Comparison of ENCODE assay signal across 8 cellular contexts in the genomic region with DNA sequence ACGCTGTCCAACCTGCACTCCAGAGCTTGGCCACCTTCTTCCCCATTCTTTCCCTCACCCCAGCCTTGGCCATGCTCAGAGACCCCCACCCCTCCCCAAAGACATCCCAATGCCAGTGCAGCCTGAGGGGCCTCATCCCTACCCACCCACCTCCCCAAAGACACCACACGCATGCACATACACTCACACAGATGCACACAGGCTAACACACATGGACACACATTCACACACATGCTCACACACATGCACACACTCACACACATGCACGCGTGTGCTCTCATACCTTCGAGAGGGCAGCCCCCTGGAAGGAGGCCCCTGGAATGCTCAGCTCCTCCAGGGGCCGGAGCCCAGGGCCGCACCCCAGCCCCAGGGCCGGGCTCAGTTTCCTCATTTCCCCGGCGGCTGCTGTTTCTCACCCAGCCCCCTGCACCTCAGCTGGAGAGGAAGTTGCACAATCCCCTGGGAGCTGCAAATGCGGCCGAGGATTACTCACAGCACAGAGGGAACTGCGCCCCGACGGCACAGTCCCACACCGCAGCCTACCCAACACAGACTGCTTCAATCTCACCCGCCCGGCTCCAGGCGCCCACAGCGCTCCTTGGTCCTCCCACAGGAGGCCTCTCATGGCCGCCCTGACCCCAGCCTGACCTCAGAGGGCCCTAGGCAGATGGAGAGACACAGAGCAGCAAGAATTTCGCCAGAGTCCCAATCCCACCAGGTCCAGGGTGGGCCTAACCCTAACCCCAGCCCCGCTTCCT.
DNase-seq lines count a peak whose midpoint lies in the region; ATAC-seq and TF ChIP-seq lines count a peak whose summit lies in the region.

No MANE protein-coding gene starts in this region.

- peak overlapping the region; percentile 99 for H3K27ac ChIP-seq in substantia nigra (ENCODE audit: low read depth, low read length, poor library complexity, severe bottlenecking)

- H3K27ac Mint-ChIP-seq in T-helper 2 cell treated with Interferon-gamma antibody and Interleukin-4, amounts not matched to agents 5 μg/mL and 100 μg/mL, for 36 hours, result no peak overlapping the region

- DNase-seq in GM13976 (ENCODE audit: low spot score) (peak; percentile 92), MV-4-11 (lab: John Stamatoyannopoulos, UW) (peak; percentile 98), astrocyte of the hippocampus (ENCODE audit: low read depth, low spot score) (peak; percentile 81), islet precursor cell (peak; percentile 89), substantia nigra (lab: John Stamatoyannopoulos, UW) (peak in 35 of 49 donors; percentile 18 to 75 (median 43)), NCI-H748 (lab: John Stamatoyannopoulos, UW; ENCODE audit: unreplicated experiment) (no peak)
- DNase-seq in T-helper 2 cell treated with Interferon-gamma antibody and Interleukin-4, amounts not matched to agents 5 μg/mL and 100 μg/mL, for 36 hours (ENCODE audit: low spot score), result no peak

- in situ Hi-C loops in GM13976 (cut with MboI; ENCODE audit: low sequenced_read_pairs, unreplicated experiment), result no loop called here

- no peak for TF ChIP-seq CTCF in GM13976 (IDR thresholded peaks at IDR 0.05; ENCODE audit: borderline replicate concordance, control extremely low read depth, extremely low read depth, insufficient read depth, missing control alignments)

- H3K9me3 Mint-ChIP-seq in T-helper 2 cell treated with Interferon-gamma antibody and Interleukin-4, amounts not matched to agents 5 μg/mL and 100 μg/mL, for 36 hours, result no peaks in the 10 kb centered on the region

- H3K4me1 Mint-ChIP-seq in T-helper 2 cell treated with Interferon-gamma antibody and Interleukin-4, amounts not matched to agents 5 μg/mL and 100 μg/mL, for 36 hours (ENCODE audit: low read depth), result peaks cover 2% of the 10 kb centered on the region

- no peaks in the 10 kb centered on the region for H3K36me3 Mint-ChIP-seq in T-helper 2 cell treated with Interferon-gamma antibody and Interleukin-4, amounts not matched to agents 5 μg/mL and 100 μg/mL, for 36 hours (ENCODE audit: low read depth)

- no peak overlapping the region for H3K4me3 Mint-ChIP-seq in T-helper 2 cell treated with Interferon-gamma antibody and Interleukin-4, amounts not matched to agents 5 μg/mL and 100 μg/mL, for 36 hours

- no peaks in the 10 kb centered on the region for H3K27me3 Mint-ChIP-seq in T-helper 2 cell treated with Interferon-gamma antibody and Interleukin-4, amounts not matched to agents 5 μg/mL and 100 μg/mL, for 36 hours (ENCODE audit: low read depth)

- ATAC-seq in HG02571 (IDR thresholded peaks at IDR 0.05; ENCODE audit: unreplicated experiment), result peak; percentile 61

Comparison
In these comparisons a context has a peak if more than half of its experiments do, and no peak if none do; other contexts are left out.
1. DNase-seq: peak in GM13976 (single experiment), MV-4-11 (single experiment), astrocyte of the hippocampus (single experiment), islet precursor cell (single experiment) and substantia nigra (35 of 49); none in T-helper 2 cell treated with Interferon-gamma antibody and Interleukin-4, amounts not matched to agents 5 μg/mL and 100 μg/mL, for 36 hours (single experiment) and NCI-H748 (single experiment).